8 cellular contexts compared by ENCODE assay signal in genomic region chr18:23437357-23438045, GRCh38. TPM values are rescaled to one million over a fixed set of nuclear protein-coding genes. Genes with fewer than 3 reads are reported as not detected.
DNase-seq lines count a peak whose midpoint lies in the region; ATAC-seq and TF ChIP-seq lines count a peak whose summit lies in the region.

No MANE protein-coding gene starts in this region.

- DNase-seq in MV-4-11 (lab: John Stamatoyannopoulos, UW), result peak; percentile 56
- peak; percentile 46 to 71 (median 69) for DNase-seq in T-helper 1 cell
- DNase-seq in amniotic stem cell (lab: John Stamatoyannopoulos, UW), result peak; percentile 36
- peak; percentile 89 for DNase-seq in left cardiac atrium
- peak; percentile 86 to 99 (median 92) for DNase-seq in posterior cingulate gyrus
- DNase-seq in upper lobe of left lung, result peak; percentile 91 to 99

- 0% methylated on average over 37 to 41 of the region's 42 CpGs for WGBS in upper lobe of left lung, 2 donors

- TF ChIP-seq EP300 in upper lobe of left lung (IDR thresholded peaks at IDR 0.05), result no peak

- TF ChIP-seq POLR2A in GM10847 (IDR thresholded peaks at IDR 0.05; ENCODE audit: extremely low read depth, insufficient read length), result peak; percentile 50
- TF ChIP-seq POLR2A in upper lobe of left lung (IDR thresholded peaks at IDR 0.05), result peak in 1 of 4 donors; percentile 50

- no peaks in the 10 kb centered on the region for H3K27me3 ChIP-seq in upper lobe of left lung

- ATAC-seq in left cardiac atrium (peak; percentile 98), upper lobe of left lung (ENCODE audit: low FRiP score in 2 of 2) (peak; percentile 91 to 99)

- CTCF ChIA-PET in HEK293 (lab: Yijun Ruan, JAX), result interaction anchor here (1.0 kb wide), 1 partner anchor 22 kb away, joined by 4 read pairs; no protein-coding TSS in a partner anchor

- H3K27ac ChIP-seq in HEK293 (ENCODE audit: extremely low read depth, low read depth, low read length) (peak overlapping the region; percentile 13; the same call in 1 of the 2 replicates), upper lobe of left lung (peak overlapping the region; percentile 14 to 64 (median 45))

- POLR2A ChIA-PET in HEK293 (lab: Yijun Ruan, JAX), result interaction anchor here (0.6 to 1.0 kb wide), 2 partner anchors 16 to 252 kb away, joined by 4 to 5 read pairs; partner anchors contain the start of genes LAMA3 and RIOK3

- no peak for TF ChIP-seq CTCF in HEK293 (tag by site-specific recombination; IDR thresholded peaks at IDR 0.05)
- TF ChIP-seq CTCF in upper lobe of left lung (IDR thresholded peaks at IDR 0.05), result no peak

- H3K9me3 ChIP-seq in HEK293 (ENCODE audit: control insufficient read depth, insufficient read depth, low read depth, low read length), result no peaks in the 10 kb centered on the region
- no peaks in the 10 kb centered on the region for H3K9me3 ChIP-seq in upper lobe of left lung

- H3K4me1 ChIP-seq in HEK293 (ENCODE audit: control insufficient read depth, insufficient read depth, low read length) (peaks cover under 1% of the 10 kb centered on the region; the same call in 1 of the 2 replicates), upper lobe of left lung (peaks cover 5 to 12% (median 9%) of the 10 kb centered on the region in 4 donors)

- H3K36me3 ChIP-seq in HEK293 (ENCODE audit: control insufficient read depth in 2 of 2, insufficient read depth in 1 of 2, low read length in 2 of 2), result no peaks in the 10 kb centered on the region
- no peaks in the 10 kb centered on the region for H3K36me3 ChIP-seq in upper lobe of left lung

- intact Hi-C loops in left cardiac atrium (cut with DNase I) (no loop called here), posterior cingulate gyrus (cut with DNase I) (loop anchor here (2.0 kb wide), 1 partner anchor 15 kb away; the partner anchor contains the start of gene RIOK3)

- H3K4me3 ChIP-seq in HEK293 (ENCODE audit: low read depth, low read length) (peak overlapping the region; percentile 73), upper lobe of left lung (peak overlapping the region; percentile 79 to 97 (median 88))

TF ChIP-seq in HEK293, 187 proteins besides CTCF, POLR2A, EP300 and RAD21 (continues in another document):
- TF ChIP-seq ZBTB1 (tag by site-specific recombination; IDR thresholded peaks at IDR 0.05), result no peak
- TF ChIP-seq KLF1 (tag by site-specific recombination; IDR thresholded peaks at IDR 0.05), result 0 out of 2 replicates have a peak, but pooled peaks have one; percentile 36
- no peak for TF ChIP-seq ZNF175 (tag by site-specific recombination; IDR thresholded peaks at IDR 0.05)
- TF ChIP-seq ZNF394 (tag by site-specific recombination; IDR thresholded peaks at IDR 0.05; ENCODE audit: borderline replicate concordance), result no peak; the same call in 1 of the 2 replicates
- TF ChIP-seq PBX3 (CRISPR knock-in tag; IDR thresholded peaks at IDR 0.05), result 0 out of 2 replicates have a peak, but pooled peaks have one; percentile 24
- no peak; the same call in 1 of the 2 replicates for TF ChIP-seq TRIM28 (IDR thresholded peaks at IDR 0.05; ENCODE audit: borderline replicate concordance, low read length)
- TF ChIP-seq ZSCAN23 (tag by site-specific recombination; IDR thresholded peaks at IDR 0.05), result no peak
- TF ChIP-seq ZNF624 (tag by site-specific recombination; IDR thresholded peaks at IDR 0.05), result no peak
- no peak for TF ChIP-seq ZNF140 (tag by site-specific recombination; IDR thresholded peaks at IDR 0.05)
- TF ChIP-seq ZNF335 (tag by site-specific recombination; conservative IDR thresholded peaks at IDR 0.05), result peak; percentile 83
- TF ChIP-seq, protein P1, sequence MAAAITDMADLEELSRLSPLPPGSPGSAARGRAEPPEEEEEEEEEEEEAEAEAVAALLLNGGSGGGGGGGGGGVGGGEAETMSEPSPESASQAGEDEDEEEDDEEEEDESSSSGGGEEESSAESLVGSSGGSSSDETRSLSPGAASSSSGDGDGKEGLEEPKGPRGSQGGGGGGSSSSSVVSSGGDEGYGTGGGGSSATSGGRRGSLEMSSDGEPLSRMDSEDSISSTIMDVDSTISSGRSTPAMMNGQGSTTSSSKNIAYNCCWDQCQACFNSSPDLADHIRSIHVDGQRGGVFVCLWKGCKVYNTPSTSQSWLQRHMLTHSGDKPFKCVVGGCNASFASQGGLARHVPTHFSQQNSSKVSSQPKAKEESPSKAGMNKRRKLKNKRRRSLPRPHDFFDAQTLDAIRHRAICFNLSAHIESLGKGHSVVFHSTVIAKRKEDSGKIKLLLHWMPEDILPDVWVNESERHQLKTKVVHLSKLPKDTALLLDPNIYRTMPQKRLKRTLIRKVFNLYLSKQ (tag by site-specific recombination; IDR thresholded peaks at IDR 0.05; ENCODE audit: borderline replicate concordance), result no peak
- TF ChIP-seq PRDM1 (tag by site-specific recombination; IDR thresholded peaks at IDR 0.05), result peak; percentile 33; the same call in 1 of the 2 replicates
- TF ChIP-seq ZNF777 (tag by site-specific recombination; IDR thresholded peaks at IDR 0.05; ENCODE audit: borderline replicate concordance), result no peak
- no peak for TF ChIP-seq ZNF184 (tag by site-specific recombination; IDR thresholded peaks at IDR 0.05)
- no peak for TF ChIP-seq ZNF214 (tag by site-specific recombination; IDR thresholded peaks at IDR 0.05; ENCODE audit: borderline replicate concordance)
- no peak for TF ChIP-seq ZNF658 (tag by site-specific recombination; IDR thresholded peaks at IDR 0.05)
- TF ChIP-seq ZNF843 (tag by site-specific recombination; IDR thresholded peaks at IDR 0.05), result 0 out of 2 replicates have a peak, but pooled peaks have one; percentile 15
- TF ChIP-seq ZNF292 (tag by site-specific recombination; IDR thresholded peaks at IDR 0.05; ENCODE audit: borderline replicate concordance, low read depth), result no peak
- no peak for TF ChIP-seq ZSCAN18 (tag by site-specific recombination; IDR thresholded peaks at IDR 0.05)
- peak; percentile 85 for TF ChIP-seq ZNF501 (tag by site-specific recombination; IDR thresholded peaks at IDR 0.05)
- TF ChIP-seq GFI1B (tag by site-specific recombination; IDR thresholded peaks at IDR 0.05), result no peak
- peak; percentile 93 for TF ChIP-seq ZFHX2 (tag by site-specific recombination; conservative IDR thresholded peaks at IDR 0.05)
- peak; percentile 44 for TF ChIP-seq ZNF513 (tag by site-specific recombination; IDR thresholded peaks at IDR 0.05)
- no peak for TF ChIP-seq ZNF558 (tag by site-specific recombination; IDR thresholded peaks at IDR 0.05)
- no peak for TF ChIP-seq ZNF114 (tag by site-specific recombination; IDR thresholded peaks at IDR 0.05)
- TF ChIP-seq, protein P2, sequence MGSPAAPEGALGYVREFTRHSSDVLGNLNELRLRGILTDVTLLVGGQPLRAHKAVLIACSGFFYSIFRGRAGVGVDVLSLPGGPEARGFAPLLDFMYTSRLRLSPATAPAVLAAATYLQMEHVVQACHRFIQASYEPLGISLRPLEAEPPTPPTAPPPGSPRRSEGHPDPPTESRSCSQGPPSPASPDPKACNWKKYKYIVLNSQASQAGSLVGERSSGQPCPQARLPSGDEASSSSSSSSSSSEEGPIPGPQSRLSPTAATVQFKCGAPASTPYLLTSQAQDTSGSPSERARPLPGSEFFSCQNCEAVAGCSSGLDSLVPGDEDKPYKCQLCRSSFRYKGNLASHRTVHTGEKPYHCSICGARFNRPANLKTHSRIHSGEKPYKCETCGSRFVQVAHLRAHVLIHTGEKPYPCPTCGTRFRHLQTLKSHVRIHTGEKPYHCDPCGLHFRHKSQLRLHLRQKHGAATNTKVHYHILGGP (tag by site-specific recombination; IDR thresholded peaks at IDR 0.05), result no peak
- TF ChIP-seq SCRT2 (tag by site-specific recombination; IDR thresholded peaks at IDR 0.05), result no peak
- peak; percentile 73; the same call in 1 of the 2 replicates for TF ChIP-seq ZBTB48 (tag by site-specific recombination; IDR thresholded peaks at IDR 0.05)
- peak; percentile 58; the same call in 1 of the 2 replicates for TF ChIP-seq SP7 (tag by site-specific recombination; IDR thresholded peaks at IDR 0.05)
- TF ChIP-seq ZIC2 (tag by site-specific recombination; IDR thresholded peaks at IDR 0.05), result no peak
- peak; percentile 46 for TF ChIP-seq ZNF600 (tag by site-specific recombination; IDR thresholded peaks at IDR 0.05)

RNA-seq across cellular contexts. Expression of gene RIOK3, which starts 15.6 kb away (rescaled TPM):
- total RNA-seq in left cardiac atrium (10 to 100 TPM; 42.4 to 49.1 TPM), upper lobe of left lung (10 to 100 TPM; 54.7 to 91.1 (median 60.0) TPM)

Comparison
In these comparisons a context has a peak if more than half of its experiments do, and no peak if none do; other contexts are left out.
1. Peak in every context shown above with its lines: DNase-seq, ATAC-seq, H3K4me3 ChIP-seq and H3K27ac ChIP-seq.
2. DNase-seq: peak in every context shown above with its lines; median percentile 95 in upper lobe of left lung; 92 in posterior cingulate gyrus; 89 in left cardiac atrium; 69 in T-helper 1 cell; 56 in MV-4-11; 36 in amniotic stem cell.